1 cellular context compared by ENCODE assay signal in genomic region chr1:2412773-2413494, GRCh38.
A peak's percentile ranks its signal among the peaks of the same experiment; 100 is the strongest.
TF ChIP-seq lines count a peak whose summit lies in the region.

No MANE protein-coding gene starts in this region.

TF ChIP-seq in H1, 55 proteins besides CTCF, POLR2A, EP300 and RAD21 (continued from another document):
- TF ChIP-seq CREB1 (IDR thresholded peaks at IDR 0.05): no peak
- TF ChIP-seq TAF1 (IDR thresholded peaks at IDR 0.05; ENCODE audit: low read depth, low read length): peak; percentile 7; the same call in 1 of the 2 replicates
- peak; percentile 48; the same call in 1 of the 2 replicates for TF ChIP-seq POLR2AphosphoS5 (IDR thresholded peaks at IDR 0.05; ENCODE audit: low read depth, low read length)
- TF ChIP-seq MAX (IDR thresholded peaks at IDR 0.05): peak; percentile 65
- TF ChIP-seq BACH1 (IDR thresholded peaks at IDR 0.05; ENCODE audit: low read length): peak; percentile 58
- peak; percentile 16 for TF ChIP-seq RNF2 (IDR thresholded peaks at IDR 0.05; ENCODE audit: borderline replicate concordance, low read depth, low read length, missing control alignments, poor library complexity, severe bottlenecking)
TF ChIP-seq in H1: peak in this region for 7.
